In the genomic region with DNA sequence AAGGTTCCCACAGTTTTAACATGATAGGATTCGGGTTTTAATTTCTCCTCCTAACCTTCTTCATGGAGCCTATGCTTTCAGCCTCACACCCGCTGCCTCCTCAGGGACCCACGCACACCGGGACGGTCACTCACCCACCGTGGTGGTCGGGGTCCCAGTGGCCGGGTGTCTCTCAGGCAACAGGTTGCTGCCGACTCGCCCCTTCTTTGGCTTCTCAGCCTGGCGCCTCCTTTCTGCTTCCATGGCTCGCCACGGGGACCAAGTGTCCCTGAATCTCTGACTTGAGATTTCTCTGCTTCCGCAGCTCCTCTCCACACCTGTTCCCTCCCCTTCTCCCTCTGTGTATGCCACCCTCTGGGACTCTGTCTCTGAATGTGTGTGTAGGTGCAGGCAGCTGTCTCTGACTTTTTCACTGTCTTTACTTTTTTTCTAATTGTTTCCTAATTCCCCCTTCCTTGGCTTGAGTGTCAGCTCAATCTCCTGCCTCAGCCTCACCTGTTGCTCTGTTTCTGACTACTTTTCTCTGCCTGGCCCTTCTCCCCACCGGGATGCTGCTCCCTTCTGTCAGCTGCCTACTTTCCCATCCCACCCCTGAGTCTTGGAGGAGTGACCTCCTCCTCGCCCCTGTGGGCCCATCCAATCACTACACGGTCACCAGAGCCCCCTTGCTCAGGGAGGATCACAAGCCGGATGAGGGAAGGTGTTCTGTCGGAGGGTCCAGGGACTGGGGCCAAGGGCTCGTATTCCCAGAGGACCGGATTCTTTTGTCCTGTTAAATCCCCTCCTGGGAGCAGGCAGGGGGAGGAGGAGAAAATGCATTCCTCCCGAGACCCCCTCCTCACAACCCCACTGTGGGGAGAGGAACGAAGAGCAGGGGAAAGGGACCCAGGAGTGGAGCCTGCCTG, we compare ENCODE assay signal across 22 cellular contexts. TPM values are rescaled to one million over a fixed set of nuclear protein-coding genes. Genes with fewer than 3 reads are reported as not detected.
A peak's percentile ranks its signal among the peaks of the same experiment; 100 is the strongest.
DNase-seq lines count a peak whose midpoint lies in the region; ATAC-seq and TF ChIP-seq lines count a peak whose summit lies in the region.
"Had no signal": no experiment of that assay in that cellular context is flagged by ENCODE, and none has a peak within 500 bp of the region (broad histone marks: within the 10 kb centered on the region; RNA-seq: fewer than 3 reads in every experiment).

Gene PROP1 (minus strand): TSS at position 552 of the 905 bp plus-strand sequence. CDS start 309 bp downstream, at position 243.

- intact Hi-C loops in colonic mucosa (cut with DNase I), result no loop called here

- no peak within 1 kb of the TSS for H3K4me3 Mint-ChIP-seq in activated T-helper 17 cell treated with anti-CD3 and anti-CD28 coated beads, Interleukin-2, amount 50 U/mL, for 72 hours
- H3K4me3 Mint-ChIP-seq: CD4-positive, alpha-beta memory T cell; IgD-negative memory B cell had no signal

- H3K4me1 Mint-ChIP-seq in activated T-helper 17 cell treated with anti-CD3 and anti-CD28 coated beads, Interleukin-2, amount 50 U/mL, for 72 hours, result no peaks in the 10 kb centered on the region

- peaks cover 22% of the 10 kb centered on the region for H3K27me3 Mint-ChIP-seq in activated T-helper 17 cell treated with anti-CD3 and anti-CD28 coated beads, Interleukin-2, amount 50 U/mL, for 72 hours

- TF ChIP-seq CTCF in coronary artery (IDR thresholded peaks at IDR 0.05) (no peak), colonic mucosa (IDR thresholded peaks at IDR 0.05) (no peak)

- H3K9ac ChIP-seq in colonic mucosa (ENCODE audit: low read depth in 2 of 2, low read length in 2 of 2), result no peak within 1 kb of the TSS

- H3K9me3 ChIP-seq in colonic mucosa, result no peaks in the 10 kb centered on the region
- H3K9me3 ChIP-seq: BE2C had no signal

- H3K4me1 ChIP-seq in colonic mucosa, result no peaks in the 10 kb centered on the region
- H3K4me1 ChIP-seq: BE2C had no signal

- no peaks in the 10 kb centered on the region for H3K27me3 ChIP-seq in colonic mucosa

- H3K36me3 Mint-ChIP-seq in activated T-helper 17 cell treated with anti-CD3 and anti-CD28 coated beads, Interleukin-2, amount 50 U/mL, for 72 hours (ENCODE audit: low read depth), result no peaks in the 10 kb centered on the region
- H3K36me3 Mint-ChIP-seq: CD4-positive, alpha-beta memory T cell; IgD-negative memory B cell had no signal

- H3K27ac Mint-ChIP-seq in activated T-helper 17 cell treated with anti-CD3 and anti-CD28 coated beads, Interleukin-2, amount 50 U/mL, for 72 hours, result peak within 1 kb of the TSS; percentile 31
- H3K27ac Mint-ChIP-seq: IgD-negative memory B cell had no signal

- H3K27ac ChIP-seq in coronary artery (no peak within 1 kb of the TSS), colonic mucosa (no peak within 1 kb of the TSS)
- H3K27ac ChIP-seq: 22Rv1 had no signal

- H3K4me3 ChIP-seq in coronary artery, result no peak within 1 kb of the TSS
- H3K4me3 ChIP-seq in colonic mucosa, result no peak within 1 kb of the TSS

- DNase-seq in NCI-H146 (lab: John Stamatoyannopoulos, UW) (peak; percentile 3), NCI-H146 treated with DMSO at 0.1 percent for 48 hours (lab: John Stamatoyannopoulos, UW; ENCODE audit: unreplicated experiment) (no peak), D341Med (ENCODE audit: low spot score) (peak; percentile 13), left kidney (ENCODE audit: low read depth, low spot score) (peak; percentile 16), coronary artery (ENCODE audit: low spot score) (no peak), NCI-H748 treated with DMSO at 0.1 percent for 48 hours (lab: John Stamatoyannopoulos, UW) (no peak), colonic mucosa (no peak)
- DNase-seq: BE2C; Calu3; CD4-positive, alpha-beta memory T cell; DMS79; HCEC 1CT; NCI-H1105; NCI-H187 treated with DMSO at 0.1 percent for 48 hours; NCI-H446; NCI-H82 had no signal

- ATAC-seq in activated T-helper 17 cell treated with anti-CD3 and anti-CD28 coated beads, Interleukin-2, amount 50 U/mL, for 72 hours (replicated peaks), result no peak
- ATAC-seq: Panc1 had no signal

- no peaks in the 10 kb centered on the region for H3K36me3 ChIP-seq in colonic mucosa
- H3K36me3 ChIP-seq: BE2C had no signal

- no peaks in the 10 kb centered on the region for H3K9me3 Mint-ChIP-seq in activated T-helper 17 cell treated with anti-CD3 and anti-CD28 coated beads, Interleukin-2, amount 50 U/mL, for 72 hours
- H3K9me3 Mint-ChIP-seq: CD4-positive, alpha-beta memory T cell had no signal

RNA-seq across cellular contexts. Expression of gene PROP1, which starts in this region (rescaled TPM):
- total RNA-seq in activated T-helper 17 cell treated with anti-CD3 and anti-CD28 coated beads, Interleukin-2, amount 50 U/mL, for 72 hours, result not detected
- not detected for total RNA-seq in colonic mucosa
- total RNA-seq: Calu3; CD4-positive, alpha-beta memory T cell; HT1080; LHCN-M2 had no signal

Comparison
In these comparisons a context has a peak if more than half of its experiments do, and no peak if none do; other contexts are left out.
1. DNase-seq: peak in NCI-H146 (single experiment), D341Med (single experiment) and left kidney (single experiment); none in NCI-H146 treated with DMSO at 0.1 percent for 48 hours (single experiment), coronary artery (single experiment), NCI-H748 treated with DMSO at 0.1 percent for 48 hours (single experiment) and colonic mucosa (single experiment).